In the genomic region with DNA sequence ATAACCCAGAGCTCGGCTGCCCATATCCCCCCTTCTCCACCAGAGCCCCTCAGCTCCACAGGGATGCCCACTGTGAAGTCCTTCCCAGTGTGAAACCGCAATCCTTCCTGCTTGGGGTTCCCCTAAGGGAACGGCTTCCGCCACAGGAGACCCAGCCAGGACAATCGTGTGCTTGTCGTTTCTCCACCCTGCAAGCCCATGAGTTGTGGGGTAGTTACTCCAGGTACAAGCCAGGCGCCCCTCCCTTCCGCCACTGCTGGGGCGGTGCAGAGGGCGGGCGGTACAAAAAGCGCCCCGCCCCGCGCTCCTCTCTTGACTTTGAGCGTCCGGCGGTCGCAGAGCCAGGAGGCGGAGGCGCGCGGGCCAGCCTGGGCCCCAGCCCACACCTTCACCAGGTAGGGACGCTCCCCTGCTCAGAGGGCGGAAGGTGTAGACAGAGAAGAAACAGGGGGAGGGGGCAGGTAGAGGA, we compare ENCODE assay signal across 9 cellular contexts. TPM values are rescaled to one million over a fixed set of nuclear protein-coding genes. Genes with fewer than 3 reads are reported as not detected.
DNase-seq lines count a peak whose midpoint lies in the region; ATAC-seq and TF ChIP-seq lines count a peak whose summit lies in the region.
"Had no signal": no experiment of that assay in that cellular context is flagged by ENCODE, and none has a peak within 500 bp of the region (broad histone marks: within the 10 kb centered on the region; RNA-seq: fewer than 3 reads in every experiment).

A gene with protein sequence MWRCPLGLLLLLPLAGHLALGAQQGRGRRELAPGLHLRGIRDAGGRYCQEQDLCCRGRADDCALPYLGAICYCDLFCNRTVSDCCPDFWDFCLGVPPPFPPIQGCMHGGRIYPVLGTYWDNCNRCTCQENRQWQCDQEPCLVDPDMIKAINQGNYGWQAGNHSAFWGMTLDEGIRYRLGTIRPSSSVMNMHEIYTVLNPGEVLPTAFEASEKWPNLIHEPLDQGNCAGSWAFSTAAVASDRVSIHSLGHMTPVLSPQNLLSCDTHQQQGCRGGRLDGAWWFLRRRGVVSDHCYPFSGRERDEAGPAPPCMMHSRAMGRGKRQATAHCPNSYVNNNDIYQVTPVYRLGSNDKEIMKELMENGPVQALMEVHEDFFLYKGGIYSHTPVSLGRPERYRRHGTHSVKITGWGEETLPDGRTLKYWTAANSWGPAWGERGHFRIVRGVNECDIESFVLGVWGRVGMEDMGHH (plus strand): TSS at position 315 of the 469 bp plus-strand sequence. CDS start 634 bp downstream, outside the sequence.

- H3K4me3 ChIP-seq in left ventricle myocardium inferior: peak within 1 kb of the TSS; percentile 78

- no peak within 1 kb of the TSS; the same call in 1 of the 2 replicates for H3K27ac Mint-ChIP-seq in WTC11
- H3K27ac Mint-ChIP-seq: stimulated activated naive CD8-positive, alpha-beta T cell treated with anti-CD3 and anti-CD28 coated beads, Interleukin-15, Interleukin-2, amounts not matched to agents 100 ng/mL and 50 ng/mL, for 24 hours had no signal

- H3K4me3 Mint-ChIP-seq in WTC11: peak within 1 kb of the TSS; percentile 56
- H3K4me3 Mint-ChIP-seq: stimulated activated naive CD8-positive, alpha-beta T cell treated with anti-CD3 and anti-CD28 coated beads, Interleukin-15, Interleukin-2, amounts not matched to agents 100 ng/mL and 50 ng/mL, for 24 hours had no signal

- H3K4me1 ChIP-seq in left ventricle myocardium inferior: peaks cover 79% of the 10 kb centered on the region

- TF ChIP-seq CTCF in WTC11 (IDR thresholded peaks at IDR 0.05) (no peak), left ventricle myocardium inferior (IDR thresholded peaks at IDR 0.05; ENCODE audit: borderline replicate concordance) (no peak)

- peak; percentile 53 for DNase-seq in Daoy (ENCODE audit: low read depth)
- peak; percentile 79 for DNase-seq in WTC11 (ENCODE audit: low spot score)
- DNase-seq in left ventricle myocardium inferior: peak; percentile 80
- peak; percentile 65 for DNase-seq in renal cortical epithelial cell (ENCODE audit: low read depth)
- DNase-seq in GM19238 (ENCODE audit: insufficient read length, low spot score): no peak
- no peak for DNase-seq in RPMI8226
- DNase-seq in NCI-H2227 treated with DMSO at 0.1 percent for 48 hours (lab: John Stamatoyannopoulos, UW): no peak

- no peaks in the 10 kb centered on the region for H3K9me3 ChIP-seq in left ventricle myocardium inferior (replicated peaks)

- ATAC-seq in WTC11 (peak; percentile 87), GM19467 (IDR thresholded peaks at IDR 0.05; ENCODE audit: unreplicated experiment) (no peak)

- H3K27me3 Mint-ChIP-seq in WTC11 (ENCODE audit: low read depth): no peaks in the 10 kb centered on the region; the same call in none of the 2 replicates

- H3K27me3 ChIP-seq in left ventricle myocardium inferior (ENCODE audit: low read depth): no peaks in the 10 kb centered on the region

- H3K4me1 Mint-ChIP-seq in WTC11: peaks cover 23% of the 10 kb centered on the region

- intact Hi-C loops in left ventricle myocardium inferior (cut with micrococcal nuclease): no loop called here

- peak within 1 kb of the TSS; percentile 93 for H3K27ac ChIP-seq in left ventricle myocardium inferior (replicated peaks)

- peaks cover 16% of the 10 kb centered on the region for H3K36me3 ChIP-seq in left ventricle myocardium inferior

- no peaks in the 10 kb centered on the region for H3K9me3 Mint-ChIP-seq in WTC11
- H3K9me3 Mint-ChIP-seq: stimulated activated naive CD8-positive, alpha-beta T cell treated with anti-CD3 and anti-CD28 coated beads, Interleukin-15, Interleukin-2, amounts not matched to agents 100 ng/mL and 50 ng/mL, for 24 hours had no signal

- H3K36me3 Mint-ChIP-seq in WTC11: no peaks in the 10 kb centered on the region

- POLR2A ChIA-PET in WTC11 (lab: Charles Lee): no interaction called here

- CTCF ChIA-PET in WTC11 (lab: Charles Lee): interaction anchor here (0.8 kb wide), 2 partner anchors 12 to 27 kb away, joined by 3 to 5 read pairs; no protein-coding TSS in a partner anchor

TF ChIP-seq in WTC11, 78 proteins besides CTCF, POLR2A, EP300 and RAD21:
- peak; percentile 61; the same call in 1 of the 2 replicates for TF ChIP-seq SP1 (CRISPR knock-in tag; conservative IDR thresholded peaks at IDR 0.05)
- TF ChIP-seq ZNF423 (CRISPR knock-in tag; IDR thresholded peaks at IDR 0.05): peak; percentile 43; the same call in 1 of the 2 replicates
- TF ChIP-seq, protein P1, sequence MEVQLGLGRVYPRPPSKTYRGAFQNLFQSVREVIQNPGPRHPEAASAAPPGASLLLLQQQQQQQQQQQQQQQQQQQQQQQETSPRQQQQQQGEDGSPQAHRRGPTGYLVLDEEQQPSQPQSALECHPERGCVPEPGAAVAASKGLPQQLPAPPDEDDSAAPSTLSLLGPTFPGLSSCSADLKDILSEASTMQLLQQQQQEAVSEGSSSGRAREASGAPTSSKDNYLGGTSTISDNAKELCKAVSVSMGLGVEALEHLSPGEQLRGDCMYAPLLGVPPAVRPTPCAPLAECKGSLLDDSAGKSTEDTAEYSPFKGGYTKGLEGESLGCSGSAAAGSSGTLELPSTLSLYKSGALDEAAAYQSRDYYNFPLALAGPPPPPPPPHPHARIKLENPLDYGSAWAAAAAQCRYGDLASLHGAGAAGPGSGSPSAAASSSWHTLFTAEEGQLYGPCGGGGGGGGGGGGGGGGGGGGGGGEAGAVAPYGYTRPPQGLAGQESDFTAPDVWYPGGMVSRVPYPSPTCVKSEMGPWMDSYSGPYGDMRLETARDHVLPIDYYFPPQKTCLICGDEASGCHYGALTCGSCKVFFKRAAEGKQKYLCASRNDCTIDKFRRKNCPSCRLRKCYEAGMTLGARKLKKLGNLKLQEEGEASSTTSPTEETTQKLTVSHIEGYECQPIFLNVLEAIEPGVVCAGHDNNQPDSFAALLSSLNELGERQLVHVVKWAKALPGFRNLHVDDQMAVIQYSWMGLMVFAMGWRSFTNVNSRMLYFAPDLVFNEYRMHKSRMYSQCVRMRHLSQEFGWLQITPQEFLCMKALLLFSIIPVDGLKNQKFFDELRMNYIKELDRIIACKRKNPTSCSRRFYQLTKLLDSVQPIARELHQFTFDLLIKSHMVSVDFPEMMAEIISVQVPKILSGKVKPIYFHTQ (CRISPR knock-in tag; IDR thresholded peaks at IDR 0.05): no peak
- no peak for TF ChIP-seq EMX1 (CRISPR knock-in tag; IDR thresholded peaks at IDR 0.05)
TF ChIP-seq in WTC11: peak in this region for 2.

RNA-seq across cellular contexts. Expression of the gene that starts here (rescaled TPM):
- total RNA-seq in Daoy (2014; rRNA removed; shearing (Covaris generic)): 29.9 and 39.1 TPM in 2 replicates
- total RNA-seq in WTC11 (2021) (7.2 to 8.4 TPM (median 8.4 TPM) in 3 replicates), left ventricle myocardium inferior (223 TPM), renal cortical epithelial cell (168 and 349 TPM in 2 replicates)

Comparison
In these comparisons a context has a peak if more than half of its experiments do, and no peak if none do; other contexts are left out.
1. DNase-seq: peak in Daoy (single experiment), WTC11 (single experiment), left ventricle myocardium inferior (single experiment) and renal cortical epithelial cell (single experiment); none in GM19238 (single experiment), RPMI8226 (single experiment) and NCI-H2227 treated with DMSO at 0.1 percent for 48 hours (single experiment).